6 cellular contexts compared by ENCODE assay signal in genomic region chr7:102493220-102493935, GRCh38. TPM values are rescaled to one million over a fixed set of nuclear protein-coding genes. Genes with fewer than 3 reads are reported as not detected.
DNase-seq lines count a peak whose midpoint lies in the region; ATAC-seq, FAIRE-seq and TF ChIP-seq lines count a peak whose summit lies in the region.
"Not testable (repeated sequence)": the region's sequence is repeated elsewhere in the genome, so short reads cannot be mapped to it uniquely, and the experiment has no call there.
"Had no signal": no experiment of that assay in that cellular context is flagged by ENCODE, and none has a peak within 500 bp of the region (broad histone marks: within the 10 kb centered on the region; RNA-seq: fewer than 3 reads in every experiment).

No MANE protein-coding gene starts in this region.

- H3K27ac ChIP-seq in Panc1 (ENCODE audit: low read length); GM12878 (ENCODE audit: control insufficient read depth, insufficient read depth); naive thymus-derived CD4-positive, alpha-beta T cell (ENCODE audit: low read depth, low read length): not testable (repeated sequence)

- not testable (repeated sequence) for BruUV-seq in Panc1 (replicated peaks; lab: Mats Ljungman, UMichigan); GM12878 (replicated peaks; lab: Mats Ljungman, UMichigan)

- H3K4me2 ChIP-seq in GM12878 (ENCODE audit: control insufficient read depth, insufficient read depth) = not testable (repeated sequence)

- H3K27me3 ChIP-seq in Panc1 (ENCODE audit: control insufficient read depth, insufficient read depth, low read length); GM12878 (replicated peaks in 1 of 2; ENCODE audit: control insufficient read depth in 2 of 2, insufficient read depth in 2 of 2, low read length in 1 of 2); naive thymus-derived CD4-positive, alpha-beta T cell (ENCODE audit: control insufficient read depth in 2 of 2, insufficient read depth in 2 of 2, low read length in 2 of 2): not testable (repeated sequence)

- not testable (repeated sequence) for H3K9me3 Mint-ChIP-seq in naive thymus-derived CD4-positive, alpha-beta T cell

- H3K27ac Mint-ChIP-seq in naive thymus-derived CD4-positive, alpha-beta T cell = not testable (repeated sequence)

- RAD21 ChIA-PET in GM12878 (lab: Charles Lee; ENCODE audit: unreplicated experiment) = not testable (repeated sequence)

- not testable (repeated sequence) for H3K4me1 ChIP-seq in Panc1 (ENCODE audit: control insufficient read depth, insufficient read depth, low read length); GM12878 (ENCODE audit: control insufficient read depth, insufficient read depth, low read length); naive thymus-derived CD4-positive, alpha-beta T cell (ENCODE audit: control insufficient read depth in 2 of 2, insufficient read depth in 2 of 2, low read length in 2 of 2)

- H3K4me3 Mint-ChIP-seq in naive thymus-derived CD4-positive, alpha-beta T cell = peak overlapping the region in 2 of 10 donors; percentile 29 to 73

- H3K79me2 ChIP-seq in GM12878 (ENCODE audit: control insufficient read depth, insufficient read depth, low read length) = not testable (repeated sequence)

- not testable (repeated sequence) for FAIRE-seq in GM12878 (lab: Jason Lieb, UNC)

- not testable (repeated sequence) for DNase-seq in Panc1 (ENCODE audit: low read depth, low spot score); GM12878 (ENCODE audit: low read depth, low spot score)
- DNase-seq in naive thymus-derived CD4-positive, alpha-beta T cell = peak in 1 of 9 donors; percentile 54

- not testable (repeated sequence) for H3K36me3 Mint-ChIP-seq in naive thymus-derived CD4-positive, alpha-beta T cell

- H4K20me1 ChIP-seq in GM12878 (ENCODE audit: control insufficient read depth, insufficient read depth) = not testable (repeated sequence)

- not testable (repeated sequence) for H3K9ac ChIP-seq in GM12878 (ENCODE audit: control insufficient read depth, insufficient read depth, low read length)

- intact Hi-C loops in Panc1 (cut with micrococcal nuclease; ENCODE audit: unreplicated experiment); GM12878 (cut with micrococcal nuclease; ENCODE audit: unreplicated experiment); naive thymus-derived CD4-positive, alpha-beta T cell (cut with micrococcal nuclease): not testable (repeated sequence)

- not testable (repeated sequence) for TF ChIP-seq EP300 in GM12878 (IDR thresholded peaks at IDR 0.05; ENCODE audit: borderline replicate concordance in 1 of 2, control insufficient read depth in 1 of 2, low read depth in 2 of 2, low read length in 2 of 2)

- H3K9me3 ChIP-seq in Panc1 (ENCODE audit: control insufficient read depth, insufficient read depth, low read depth, low read length); GM12878 (replicated peaks; ENCODE audit: control insufficient read depth, insufficient read depth, low read length); naive thymus-derived CD4-positive, alpha-beta T cell (ENCODE audit: control insufficient read depth in 2 of 3, low read length in 3 of 3): not testable (repeated sequence)

- H3K36me3 ChIP-seq in Panc1 (ENCODE audit: control insufficient read depth, insufficient read depth, low read length); GM12878 (ENCODE audit: control insufficient read depth in 2 of 2, insufficient read depth in 2 of 2, low read length in 1 of 2); naive thymus-derived CD4-positive, alpha-beta T cell (ENCODE audit: control insufficient read depth in 2 of 3, insufficient read depth in 3 of 3, low read length in 3 of 3): not testable (repeated sequence)

- H3K27me3 Mint-ChIP-seq in naive thymus-derived CD4-positive, alpha-beta T cell = not testable (repeated sequence)

- CTCF ChIA-PET in Panc1 (lab: Charles Lee); GM12878 (lab: Yijun Ruan, JAX); naive thymus-derived CD4-positive, alpha-beta T cell (lab: Charles Lee): not testable (repeated sequence)

- POLR2A ChIA-PET in Panc1 (lab: Charles Lee); GM12878 (lab: Charles Lee); naive thymus-derived CD4-positive, alpha-beta T cell (lab: Charles Lee): not testable (repeated sequence)

- in situ Hi-C loops in Panc1 (cut with HindIII; ENCODE audit: low pct_unique_long_range_greater_than_20kb, low sequenced_read_pairs); GM12878 (cut with MboI): not testable (repeated sequence)

- not testable (repeated sequence) for H2AFZ ChIP-seq in GM12878 (ENCODE audit: control insufficient read depth, low read depth, low read length)

- SMC1A ChIA-PET in GM12878 (lab: Charles Lee; ENCODE audit: uncharacterized antibody, unreplicated experiment) = not testable (repeated sequence)

- not testable (repeated sequence) for TF ChIP-seq RAD21 in GM12878 (IDR thresholded peaks at IDR 0.05; ENCODE audit: insufficient read depth, low read depth, low read length)

- not testable (repeated sequence) for H3K4me3 ChIP-seq in Panc1 (ENCODE audit: low read depth in 2 of 2, low read length in 2 of 2); GM12878; naive thymus-derived CD4-positive, alpha-beta T cell (ENCODE audit: low read length)

- H3K4me1 Mint-ChIP-seq in naive thymus-derived CD4-positive, alpha-beta T cell = not testable (repeated sequence)

- ATAC-seq in GM21367 (IDR thresholded peaks at IDR 0.05; ENCODE audit: unreplicated experiment) (peak; percentile 33), HG02943 (IDR thresholded peaks at IDR 0.05; ENCODE audit: low read depth, unreplicated experiment) (peak; percentile 48), Panc1 (peak; percentile 39), GM12878 (peak; percentile 59)
- peak; percentile 63 for ATAC-seq in naive thymus-derived CD4-positive, alpha-beta T cell

- TF ChIP-seq CTCF in Panc1 (IDR thresholded peaks at IDR 0.05); GM12878 (IDR thresholded peaks at IDR 0.05 in 2 of 3, conservative IDR thresholded peaks at IDR 0.05 in 1 of 3; ENCODE audit: control insufficient read depth in 2 of 3, extremely low read depth in 1 of 3, insufficient read depth in 1 of 3, low read depth in 3 of 3, low read length in 3 of 3): not testable (repeated sequence)

- TF ChIP-seq POLR2A in GM12878 (IDR thresholded peaks at IDR 0.05; ENCODE audit: low read depth, low read length) = not testable (repeated sequence)

- WGBS in GM12878 (ENCODE audit: insufficient coverage, insufficient replicate concordance, low lambda C conversion rate, missing lambda C conversion rate) = no CpG with 5 or more reads among the region's 33 CpGs

RNA-seq across cellular contexts. Expression of gene POLR2J, which starts 14.7 kb away (rescaled TPM):
- 69.4 TPM for total RNA-seq in Panc1 (2021; ENCODE audit: unreplicated experiment)
- polyA plus RNA-seq in Panc1 (2012; ENCODE audit: insufficient read length) = 81.8 TPM
- 18.6 and 25.8 TPM in 2 replicates for total RNA-seq in GM12878 (2013; cell fraction: nucleolus; rRNA removed)
- 66.3 and 73.5 TPM in 2 replicates for total RNA-seq in GM12878 (2014; rRNA removed)
- total RNA-seq in GM12878 (2014; rRNA removed; fragmentation: Illumina TruSeq; extraction: Trizol) = 73.8 and 78.0 TPM in 2 replicates
- total RNA-seq in GM12878 (2021) = 47.8 and 49.2 TPM in 2 replicates
- polyA plus RNA-seq in GM12878 (2011; ENCODE audit: low read depth) = 14.7 TPM
- 39.8 and 76.8 TPM in 2 replicates for polyA plus RNA-seq in GM12878 (2011; rRNA removed)
- polyA plus RNA-seq in GM12878 (2011; cell fraction: cytosol; rRNA removed) = 90.1 and 134 TPM in 2 replicates
- 55.3 and 57.1 TPM in 2 replicates for polyA plus RNA-seq in GM12878 (2011; cell fraction: nucleus; rRNA removed)
- polyA plus RNA-seq in GM12878 (2012) = 68.0 and 85.8 TPM in 2 replicates
- polyA plus RNA-seq in GM12878 (2014; fragmentation: Illumina TruSeq; extraction: Trizol) = 83.8 and 119 TPM in 2 replicates
- polyA plus RNA-seq in GM12878 (2014; fragmentation: Nextera tagmentation; extraction: Ambion mirVana) = 10 to 100 TPM; 16.4 to 43.4 TPM
- polyA plus RNA-seq in GM12878 (2014; rRNA removed) = 99.6 and 105 TPM in 2 replicates
- polyA plus RNA-seq in GM12878 (2016; fragmentation: Nextera tagmentation; extraction: Ambion mirVana) = 100 to 1,000 TPM; 110 to 116 TPM
- 16.8 and 42.1 TPM in 2 replicates for polyA minus RNA-seq in GM12878 (2011; rRNA and poly(A)+ RNA removed)
- 11.5 and 15.6 TPM in 2 replicates for polyA minus RNA-seq in GM12878 (2011; cell fraction: cytosol; rRNA and poly(A)+ RNA removed)
- 67.7 and 94.0 TPM in 2 replicates for polyA minus RNA-seq in GM12878 (2011; cell fraction: nucleus; rRNA and poly(A)+ RNA removed)
- 10 to 100 TPM; 36.9 to 47.7 (median 41.3) TPM for total RNA-seq in naive thymus-derived CD4-positive, alpha-beta T cell
- polyA plus RNA-seq in naive thymus-derived CD4-positive, alpha-beta T cell = 100 to 1,000 TPM in 1 of 2 donors, 10 to 100 TPM in 1; 64.2 to 109 TPM

RNA-seq across cellular contexts. Expression of gene RASA4B, which starts 24.2 kb away (rescaled TPM):
- 1.2 TPM for total RNA-seq in Panc1 (2021; ENCODE audit: unreplicated experiment)
- polyA plus RNA-seq in Panc1 (2012; ENCODE audit: insufficient read length) = 4.2 TPM
- total RNA-seq in GM12878 (2013; cell fraction: nucleolus; rRNA removed) = 39.4 and 41.8 TPM in 2 replicates
- total RNA-seq in GM12878 (2014; rRNA removed) = 8.1 and 12.1 TPM in 2 replicates
- total RNA-seq in GM12878 (2014; rRNA removed; fragmentation: Illumina TruSeq; extraction: Trizol) = 5.4 and 5.8 TPM in 2 replicates
- total RNA-seq in GM12878 (2021) = 12.7 and 14.8 TPM in 2 replicates
- 2.2 TPM for polyA plus RNA-seq in GM12878 (2011; ENCODE audit: low read depth)
- polyA plus RNA-seq in GM12878 (2011; rRNA removed) = 2.7 and 5.2 TPM in 2 replicates
- polyA plus RNA-seq in GM12878 (2011; cell fraction: cytosol; rRNA removed) = 7.3 and 9.4 TPM in 2 replicates
- polyA plus RNA-seq in GM12878 (2011; cell fraction: nucleus; rRNA removed) = 33.0 and 37.5 TPM in 2 replicates
- polyA plus RNA-seq in GM12878 (2012) = 12.7 and 17.1 TPM in 2 replicates
- polyA plus RNA-seq in GM12878 (2014; fragmentation: Illumina TruSeq; extraction: Trizol) = 0.73 and 6.2 TPM in 2 replicates
- polyA plus RNA-seq in GM12878 (2014; fragmentation: Nextera tagmentation; extraction: Ambion mirVana) = under 1 TPM; 0.10 to 0.31 TPM
- 16.4 and 18.8 TPM in 2 replicates for polyA plus RNA-seq in GM12878 (2014; rRNA removed)
- 1 to 10 TPM; 6.5 TPM for polyA plus RNA-seq in GM12878 (2016; fragmentation: Nextera tagmentation; extraction: Ambion mirVana)
- 7.0 and 7.8 TPM in 2 replicates for polyA minus RNA-seq in GM12878 (2011; rRNA and poly(A)+ RNA removed)
- 2.7 and 3.3 TPM in 2 replicates for polyA minus RNA-seq in GM12878 (2011; cell fraction: cytosol; rRNA and poly(A)+ RNA removed)
- 7.0 and 10.6 TPM in 2 replicates for polyA minus RNA-seq in GM12878 (2011; cell fraction: nucleus; rRNA and poly(A)+ RNA removed)
- total RNA-seq in naive thymus-derived CD4-positive, alpha-beta T cell = 10 to 100 TPM; 16.6 to 36.3 (median 24.0) TPM
- polyA plus RNA-seq in naive thymus-derived CD4-positive, alpha-beta T cell = 10 to 100 TPM; 11.3 to 15.9 TPM

RNA-seq across cellular contexts. Expression of gene LRWD1, which starts 28.6 kb away (rescaled TPM):
- total RNA-seq in Panc1 (2021; ENCODE audit: unreplicated experiment) = 55.8 TPM
- polyA plus RNA-seq in Panc1 (2012; ENCODE audit: insufficient read length) = 96.8 TPM
- 14.5 and 20.6 TPM in 2 replicates for total RNA-seq in GM12878 (2013; cell fraction: nucleolus; rRNA removed)
- 22.1 and 26.3 TPM in 2 replicates for total RNA-seq in GM12878 (2014; rRNA removed)
- 21.5 and 26.0 TPM in 2 replicates for total RNA-seq in GM12878 (2014; rRNA removed; fragmentation: Illumina TruSeq; extraction: Trizol)
- 52.3 and 53.3 TPM in 2 replicates for total RNA-seq in GM12878 (2021)
- polyA plus RNA-seq in GM12878 (2011; ENCODE audit: low read depth) = 7.6 TPM
- polyA plus RNA-seq in GM12878 (2011; rRNA removed) = 10.3 and 22.4 TPM in 2 replicates
- 31.1 and 46.1 TPM in 2 replicates for polyA plus RNA-seq in GM12878 (2011; cell fraction: cytosol; rRNA removed)
- 48.4 and 79.5 TPM in 2 replicates for polyA plus RNA-seq in GM12878 (2011; cell fraction: nucleus; rRNA removed)
- polyA plus RNA-seq in GM12878 (2012) = 14.6 and 16.7 TPM in 2 replicates
- polyA plus RNA-seq in GM12878 (2014; fragmentation: Illumina TruSeq; extraction: Trizol) = 6.1 and 18.2 TPM in 2 replicates
- 1 to 10 TPM in 1 of 2 experiments, under 1 TPM in 1; 0.40 to 2.0 TPM for polyA plus RNA-seq in GM12878 (2014; fragmentation: Nextera tagmentation; extraction: Ambion mirVana)
- polyA plus RNA-seq in GM12878 (2014; rRNA removed) = 64.4 and 72.4 TPM in 2 replicates
- polyA plus RNA-seq in GM12878 (2016; fragmentation: Nextera tagmentation; extraction: Ambion mirVana) = 10 to 100 TPM; 54.8 to 57.1 TPM
- 18.4 and 27.2 TPM in 2 replicates for polyA minus RNA-seq in GM12878 (2011; rRNA and poly(A)+ RNA removed)
- polyA minus RNA-seq in GM12878 (2011; cell fraction: cytosol; rRNA and poly(A)+ RNA removed) = 13.2 and 19.0 TPM in 2 replicates
- polyA minus RNA-seq in GM12878 (2011; cell fraction: nucleus; rRNA and poly(A)+ RNA removed) = 14.1 and 29.3 TPM in 2 replicates
- total RNA-seq in naive thymus-derived CD4-positive, alpha-beta T cell = 10 to 100 TPM; 12.4 to 25.3 (median 24.7) TPM
- polyA plus RNA-seq in naive thymus-derived CD4-positive, alpha-beta T cell = 10 to 100 TPM in 1 of 2 donors, 1 to 10 TPM in 1; 8.7 to 18.5 TPM

RNA-seq across cellular contexts. Expression of gene ALKBH4, which starts 28.7 kb away (rescaled TPM):
- 19.0 TPM for total RNA-seq in Panc1 (2021; ENCODE audit: unreplicated experiment)
- polyA plus RNA-seq in Panc1 (2012; ENCODE audit: insufficient read length) = 21.7 TPM
- 7.4 and 13.0 TPM in 2 replicates for total RNA-seq in GM12878 (2013; cell fraction: nucleolus; rRNA removed)
- total RNA-seq in GM12878 (2014; rRNA removed) = 14.6 and 16.9 TPM in 2 replicates
- total RNA-seq in GM12878 (2014; rRNA removed; fragmentation: Illumina TruSeq; extraction: Trizol) = 5.6 and 6.1 TPM in 2 replicates
- total RNA-seq in GM12878 (2021) = 11.9 and 14.8 TPM in 2 replicates
- 2.5 TPM for polyA plus RNA-seq in GM12878 (2011; ENCODE audit: low read depth)
- polyA plus RNA-seq in GM12878 (2011; rRNA removed) = 2.2 and 4.7 TPM in 2 replicates
- 7.6 and 12.6 TPM in 2 replicates for polyA plus RNA-seq in GM12878 (2011; cell fraction: cytosol; rRNA removed)
- 3.2 and 5.7 TPM in 2 replicates for polyA plus RNA-seq in GM12878 (2011; cell fraction: nucleus; rRNA removed)
- polyA plus RNA-seq in GM12878 (2012) = 7.5 and 7.6 TPM in 2 replicates
- 3.1 and 4.4 TPM in 2 replicates for polyA plus RNA-seq in GM12878 (2014; fragmentation: Illumina TruSeq; extraction: Trizol)
- polyA plus RNA-seq in GM12878 (2014; fragmentation: Nextera tagmentation; extraction: Ambion mirVana) = 1 to 10 TPM; 4.1 to 9.1 TPM
- 14.8 and 16.4 TPM in 2 replicates for polyA plus RNA-seq in GM12878 (2014; rRNA removed)
- 10 to 100 TPM; 13.6 to 15.7 TPM for polyA plus RNA-seq in GM12878 (2016; fragmentation: Nextera tagmentation; extraction: Ambion mirVana)
- polyA minus RNA-seq in GM12878 (2011; rRNA and poly(A)+ RNA removed) = 1.8 and 2.9 TPM in 2 replicates
- 1.2 and 3.3 TPM in 2 replicates for polyA minus RNA-seq in GM12878 (2011; cell fraction: cytosol; rRNA and poly(A)+ RNA removed)
- 2.4 and 4.1 TPM in 2 replicates for polyA minus RNA-seq in GM12878 (2011; cell fraction: nucleus; rRNA and poly(A)+ RNA removed)
- 10 to 100 TPM in 3 of 5 experiments, 1 to 10 TPM in 2; 4.0 to 14.3 (median 10.1) TPM for total RNA-seq in naive thymus-derived CD4-positive, alpha-beta T cell
- 10 to 100 TPM; 18.1 to 24.7 TPM for polyA plus RNA-seq in naive thymus-derived CD4-positive, alpha-beta T cell

RNA-seq across cellular contexts. Expression of gene UPK3BL2, which starts 50.1 kb away (rescaled TPM):
- total RNA-seq in Panc1 (2021; ENCODE audit: unreplicated experiment) (14.4 TPM), GM12878 (2014; rRNA removed) (6.2 and 9.9 TPM in 2 replicates), GM12878 (2014; rRNA removed; fragmentation: Illumina TruSeq; extraction: Trizol) (7.1 and 8.2 TPM in 2 replicates), GM12878 (2021) (11.8 and 16.2 TPM in 2 replicates)
- polyA plus RNA-seq in Panc1 (2012; ENCODE audit: insufficient read length) = 11.1 TPM
- total RNA-seq in GM12878 (2013; cell fraction: nucleolus; rRNA removed) = 52.2 and 56.3 TPM in 2 replicates
- polyA plus RNA-seq in GM12878 (2011; ENCODE audit: low read depth) = 6.2 TPM
- polyA plus RNA-seq in GM12878 (2011; rRNA removed) (3.3 and 7.6 TPM in 2 replicates), GM12878 (2014; fragmentation: Illumina TruSeq; extraction: Trizol) (0.51 and 6.1 TPM in 2 replicates), GM12878 (2014; fragmentation: Nextera tagmentation; extraction: Ambion mirVana) (under 1 TPM in 1 of 2 experiments, not detected in 1; 0.18 TPM), GM12878 (2014; rRNA removed) (25.7 and 30.1 TPM in 2 replicates), GM12878 (2016; fragmentation: Nextera tagmentation; extraction: Ambion mirVana) (10 to 100 TPM; 10.4 to 10.7 TPM)
- polyA plus RNA-seq in GM12878 (2011; cell fraction: cytosol; rRNA removed) = 6.8 and 16.3 TPM in 2 replicates
- 93.5 and 120 TPM in 2 replicates for polyA plus RNA-seq in GM12878 (2011; cell fraction: nucleus; rRNA removed)
- polyA plus RNA-seq in GM12878 (2012) = 7.1 and 13.0 TPM in 2 replicates
- 4.8 and 7.4 TPM in 2 replicates for polyA minus RNA-seq in GM12878 (2011; rRNA and poly(A)+ RNA removed)
- polyA minus RNA-seq in GM12878 (2011; cell fraction: cytosol; rRNA and poly(A)+ RNA removed) = 2.1 and 2.7 TPM in 2 replicates
- polyA minus RNA-seq in GM12878 (2011; cell fraction: nucleus; rRNA and poly(A)+ RNA removed) = 4.7 and 6.9 TPM in 2 replicates
- total RNA-seq in naive thymus-derived CD4-positive, alpha-beta T cell = 10 to 100 TPM; 22.8 to 85.3 (median 64.6) TPM
- polyA plus RNA-seq in naive thymus-derived CD4-positive, alpha-beta T cell = 1 to 10 TPM; 3.4 to 6.7 TPM
- total RNA-seq: smooth muscle cell had no signal
